1 cellular context compared by ENCODE assay signal in genomic region chr17:32461498-32461852, GRCh38.
TF ChIP-seq lines count a peak whose summit lies in the region.

No MANE protein-coding gene starts in this region.

TF ChIP-seq in WTC11, 78 proteins besides CTCF, POLR2A, EP300 and RAD21 (continued from another document):
- TF ChIP-seq MXD4 (CRISPR knock-in tag; IDR thresholded peaks at IDR 0.05; ENCODE audit: borderline replicate concordance) (no peak), ZNF263 (CRISPR knock-in tag; IDR thresholded peaks at IDR 0.05; ENCODE audit: low read depth) (no peak), KAT7 (CRISPR knock-in tag; IDR thresholded peaks at IDR 0.05; ENCODE audit: borderline replicate concordance) (no peak), AFF4 (CRISPR knock-in tag; IDR thresholded peaks at IDR 0.05; ENCODE audit: borderline replicate concordance) (no peak)
